Comparison of ENCODE assay signal across 19 cellular contexts in genomic region chr2:88885275-88885674, GRCh38.
A peak's percentile ranks its signal among the peaks of the same experiment; 100 is the strongest.
DNase-seq lines count a peak whose midpoint lies in the region; ATAC-seq and TF ChIP-seq lines count a peak whose summit lies in the region.
"Had no signal": no experiment of that assay in that cellular context is flagged by ENCODE, and none has a peak within 500 bp of the region (broad histone marks: within the 10 kb centered on the region; RNA-seq: fewer than 3 reads in every experiment).

No MANE protein-coding gene starts in this region.

- no peak overlapping the region for H3K27ac Mint-ChIP-seq in activated CD4-positive, alpha-beta T cell treated with anti-CD3 and anti-CD28 coated beads for 36 hours
- H3K27ac Mint-ChIP-seq: nephron; stimulated activated naive CD8-positive, alpha-beta T cell treated with anti-CD3 and anti-CD28 coated beads, Interleukin-15, amount 100 ng/mL, for 72 hours had no signal

- H3K79me2 ChIP-seq in OCI-LY1 (ENCODE audit: insufficient read depth, low read length), result no peaks in the 10 kb centered on the region

- TF ChIP-seq CTCF in OCI-LY1 (IDR thresholded peaks at IDR 0.05; ENCODE audit: low read length), result no peak

- H3K4me2 ChIP-seq in OCI-LY1 (ENCODE audit: low read length), result peak overlapping the region; percentile 69

- H3K27me3 ChIP-seq in OCI-LY1 (ENCODE audit: insufficient read depth, low read length), result no peaks in the 10 kb centered on the region
- H3K27me3 ChIP-seq: MG63, sigmoid colon had no signal

- peak overlapping the region; percentile 90 for H3K27ac ChIP-seq in OCI-LY1 (ENCODE audit: low read depth, low read length, poor library complexity, severe bottlenecking)
- H3K27ac ChIP-seq: lower lobe of right lung, sigmoid colon had no signal

- H3K27me3 Mint-ChIP-seq in activated CD4-positive, alpha-beta T cell treated with anti-CD3 and anti-CD28 coated beads for 36 hours, result peaks cover 22% of the 10 kb centered on the region

- no peaks in the 10 kb centered on the region for H3K9me2 ChIP-seq in OCI-LY1 (ENCODE audit: low read depth, low read length)

- no peaks in the 10 kb centered on the region for H3K4me1 Mint-ChIP-seq in activated CD4-positive, alpha-beta T cell treated with anti-CD3 and anti-CD28 coated beads for 36 hours
- H3K4me1 Mint-ChIP-seq: nephron; stimulated activated naive CD8-positive, alpha-beta T cell treated with anti-CD3 and anti-CD28 coated beads, Interleukin-15, amount 100 ng/mL, for 72 hours had no signal

- peak overlapping the region; percentile 53 for H3K4me3 ChIP-seq in OCI-LY1 (ENCODE audit: low read depth, low read length, poor library complexity, severe bottlenecking)
- H3K4me3 ChIP-seq: lower lobe of right lung, MG63, sigmoid colon had no signal

- no peaks in the 10 kb centered on the region for H3K9me3 ChIP-seq in OCI-LY1 (ENCODE audit: low read length)
- H3K9me3 ChIP-seq: lower lobe of right lung, MG63, sigmoid colon had no signal

- no peak overlapping the region for H2AFZ ChIP-seq in OCI-LY1 (ENCODE audit: low read length)

- no peaks in the 10 kb centered on the region for H3K9me3 Mint-ChIP-seq in activated CD4-positive, alpha-beta T cell treated with anti-CD3 and anti-CD28 coated beads for 36 hours (ENCODE audit: low read depth)
- H3K9me3 Mint-ChIP-seq: stimulated activated naive CD8-positive, alpha-beta T cell treated with anti-CD3 and anti-CD28 coated beads, Interleukin-15, amount 100 ng/mL, for 72 hours had no signal

- ATAC-seq in GM18511 (IDR thresholded peaks at IDR 0.05; ENCODE audit: unreplicated experiment), result peak; percentile 79
- ATAC-seq in GM21447 (IDR thresholded peaks at IDR 0.05; ENCODE audit: unreplicated experiment), result peak; percentile 57
- ATAC-seq in HG03064 (IDR thresholded peaks at IDR 0.05; ENCODE audit: low read depth, unreplicated experiment), result peak; percentile 64
- ATAC-seq in activated CD4-positive, alpha-beta T cell treated with anti-CD3 and anti-CD28 coated beads for 36 hours, result no peak
- ATAC-seq in GM18870 (IDR thresholded peaks at IDR 0.05; ENCODE audit: unreplicated experiment), result no peak
- ATAC-seq: lower lobe of right lung; stimulated activated naive CD8-positive, alpha-beta T cell treated with anti-CD3 and anti-CD28 coated beads, Interleukin-15, amount 100 ng/mL, for 72 hours had no signal

- H3K36me3 Mint-ChIP-seq in activated CD4-positive, alpha-beta T cell treated with anti-CD3 and anti-CD28 coated beads for 36 hours (ENCODE audit: low read depth), result no peaks in the 10 kb centered on the region

- H3K9ac ChIP-seq in OCI-LY1 (ENCODE audit: low read length), result peak overlapping the region; percentile 69

- intact Hi-C loops in activated CD4-positive, alpha-beta T cell treated with anti-CD3 and anti-CD28 coated beads for 36 hours (cut with DNase I, micrococcal nuclease), result no loop called here

- no peaks in the 10 kb centered on the region for H4K20me1 ChIP-seq in OCI-LY1 (ENCODE audit: insufficient read depth, low read length)

- CTCF ChIA-PET in activated CD4-positive, alpha-beta T cell treated with anti-CD3 and anti-CD28 coated beads for 36 hours (lab: Charles Lee), result interaction anchor here (1.1 to 2.3 kb wide), 2 partner anchors 11 to 18 kb away, joined by 3 to 10 read pairs; no protein-coding TSS in a partner anchor

- no peak for DNase-seq in iPS-NIHi7 (ENCODE audit: extremely low spot score)
- no peak for DNase-seq in activated effector memory CD4-positive, alpha-beta T cell treated with Interleukin-2 at 50 U/mL for 16 hours
- DNase-seq in activated CD4-positive, alpha-beta T cell treated with anti-CD3 and anti-CD28 coated beads for 36 hours, result no peak
- DNase-seq: activated T-cell treated with anti-CD3 and anti-CD28 coated beads, Interleukin-2, amount 50 U/mL, for 48 hours; amygdala; cortex of kidney; DMS79; HCEC 1CT; lower lobe of right lung; MG63; NCI-H226; sigmoid colon; stimulated activated naive CD8-positive, alpha-beta T cell treated with anti-CD3 and anti-CD28 coated beads, Interleukin-15, amount 100 ng/mL, for 72 hours had no signal

- POLR2A ChIA-PET in activated CD4-positive, alpha-beta T cell treated with anti-CD3 and anti-CD28 coated beads for 36 hours (lab: Charles Lee), result no interaction called here

- no peaks in the 10 kb centered on the region; the same call in 1 of the 2 replicates for H3K36me3 ChIP-seq in OCI-LY1 (ENCODE audit: insufficient read depth, low read length)
- H3K36me3 ChIP-seq: lower lobe of right lung, MG63, sigmoid colon had no signal

- peaks cover 54% of the 10 kb centered on the region for H3K4me1 ChIP-seq in OCI-LY1 (ENCODE audit: insufficient read depth, low read length, severe bottlenecking)
- H3K4me1 ChIP-seq: lower lobe of right lung had no signal

- no peak overlapping the region for H3K4me3 Mint-ChIP-seq in activated CD4-positive, alpha-beta T cell treated with anti-CD3 and anti-CD28 coated beads for 36 hours
- H3K4me3 Mint-ChIP-seq: nephron; stimulated activated naive CD8-positive, alpha-beta T cell treated with anti-CD3 and anti-CD28 coated beads, Interleukin-15, amount 100 ng/mL, for 72 hours had no signal

- H3F3A ChIP-seq in OCI-LY1 (ENCODE audit: insufficient read depth, low read length), result no peaks in the 10 kb centered on the region

Comparison
In these comparisons a context has a peak if more than half of its experiments do, and no peak if none do; other contexts are left out.
1. ATAC-seq: peak in GM18511 (single experiment), GM21447 (single experiment) and HG03064 (single experiment); none in activated CD4-positive, alpha-beta T cell treated with anti-CD3 and anti-CD28 coated beads for 36 hours (single experiment) and GM18870 (single experiment).